ENCODE assay signal across 1 cellular context in genomic region chr22:38748487-38749136, GRCh38.
TF ChIP-seq lines count a peak whose summit lies in the region.

No MANE protein-coding gene starts in this region.

TF ChIP-seq in SK-N-SH treated with all-trans-retinoic acid at 6 μM for 48 hours, 23 proteins besides CTCF, POLR2A, EP300 and RAD21 (continued from another document):
- TF ChIP-seq ZFP30 (CRISPR knock-in tag; IDR thresholded peaks at IDR 0.05) (no peak), RARB (CRISPR knock-in tag; IDR thresholded peaks at IDR 0.05) (no peak), OSR1 (CRISPR knock-in tag; IDR thresholded peaks at IDR 0.05) (no peak), GLIS3 (CRISPR knock-in tag; IDR thresholded peaks at IDR 0.05) (no peak), BACH2 (CRISPR knock-in tag; IDR thresholded peaks at IDR 0.05; ENCODE audit: borderline replicate concordance) (no peak), SNAI2 (CRISPR knock-in tag; IDR thresholded peaks at IDR 0.05) (no peak), ZNF70 (CRISPR knock-in tag; IDR thresholded peaks at IDR 0.05) (no peak), TOX (CRISPR knock-in tag; IDR thresholded peaks at IDR 0.05; ENCODE audit: borderline replicate concordance) (no peak), ZFP3 (CRISPR knock-in tag; IDR thresholded peaks at IDR 0.05) (no peak), ZNF565 (CRISPR knock-in tag; conservative IDR thresholded peaks at IDR 0.05; ENCODE audit: low read depth) (no peak), CREB5 (CRISPR knock-in tag; IDR thresholded peaks at IDR 0.05; ENCODE audit: low read depth) (no peak)
- TF ChIP-seq, protein P1, sequence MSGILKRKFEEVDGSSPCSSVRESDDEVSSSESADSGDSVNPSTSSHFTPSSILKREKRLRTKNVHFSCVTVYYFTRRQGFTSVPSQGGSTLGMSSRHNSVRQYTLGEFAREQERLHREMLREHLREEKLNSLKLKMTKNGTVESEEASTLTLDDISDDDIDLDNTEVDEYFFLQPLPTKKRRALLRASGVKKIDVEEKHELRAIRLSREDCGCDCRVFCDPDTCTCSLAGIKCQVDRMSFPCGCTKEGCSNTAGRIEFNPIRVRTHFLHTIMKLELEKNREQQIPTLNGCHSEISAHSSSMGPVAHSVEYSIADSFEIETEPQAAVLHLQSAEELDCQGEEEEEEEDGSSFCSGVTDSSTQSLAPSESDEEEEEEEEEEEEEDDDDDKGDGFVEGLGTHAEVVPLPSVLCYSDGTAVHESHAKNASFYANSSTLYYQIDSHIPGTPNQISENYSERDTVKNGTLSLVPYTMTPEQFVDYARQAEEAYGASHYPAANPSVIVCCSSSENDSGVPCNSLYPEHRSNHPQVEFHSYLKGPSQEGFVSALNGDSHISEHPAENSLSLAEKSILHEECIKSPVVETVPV (CRISPR knock-in tag; IDR thresholded peaks at IDR 0.05): no peak
- TF ChIP-seq, protein P2, sequence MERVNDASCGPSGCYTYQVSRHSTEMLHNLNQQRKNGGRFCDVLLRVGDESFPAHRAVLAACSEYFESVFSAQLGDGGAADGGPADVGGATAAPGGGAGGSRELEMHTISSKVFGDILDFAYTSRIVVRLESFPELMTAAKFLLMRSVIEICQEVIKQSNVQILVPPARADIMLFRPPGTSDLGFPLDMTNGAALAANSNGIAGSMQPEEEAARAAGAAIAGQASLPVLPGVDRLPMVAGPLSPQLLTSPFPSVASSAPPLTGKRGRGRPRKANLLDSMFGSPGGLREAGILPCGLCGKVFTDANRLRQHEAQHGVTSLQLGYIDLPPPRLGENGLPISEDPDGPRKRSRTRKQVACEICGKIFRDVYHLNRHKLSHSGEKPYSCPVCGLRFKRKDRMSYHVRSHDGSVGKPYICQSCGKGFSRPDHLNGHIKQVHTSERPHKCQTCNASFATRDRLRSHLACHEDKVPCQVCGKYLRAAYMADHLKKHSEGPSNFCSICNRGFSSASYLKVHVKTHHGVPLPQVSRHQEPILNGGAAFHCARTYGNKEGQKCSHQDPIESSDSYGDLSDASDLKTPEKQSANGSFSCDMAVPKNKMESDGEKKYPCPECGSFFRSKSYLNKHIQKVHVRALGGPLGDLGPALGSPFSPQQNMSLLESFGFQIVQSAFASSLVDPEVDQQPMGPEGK (CRISPR knock-in tag; IDR thresholded peaks at IDR 0.05; ENCODE audit: borderline replicate concordance): no peak
